In the genomic region with DNA sequence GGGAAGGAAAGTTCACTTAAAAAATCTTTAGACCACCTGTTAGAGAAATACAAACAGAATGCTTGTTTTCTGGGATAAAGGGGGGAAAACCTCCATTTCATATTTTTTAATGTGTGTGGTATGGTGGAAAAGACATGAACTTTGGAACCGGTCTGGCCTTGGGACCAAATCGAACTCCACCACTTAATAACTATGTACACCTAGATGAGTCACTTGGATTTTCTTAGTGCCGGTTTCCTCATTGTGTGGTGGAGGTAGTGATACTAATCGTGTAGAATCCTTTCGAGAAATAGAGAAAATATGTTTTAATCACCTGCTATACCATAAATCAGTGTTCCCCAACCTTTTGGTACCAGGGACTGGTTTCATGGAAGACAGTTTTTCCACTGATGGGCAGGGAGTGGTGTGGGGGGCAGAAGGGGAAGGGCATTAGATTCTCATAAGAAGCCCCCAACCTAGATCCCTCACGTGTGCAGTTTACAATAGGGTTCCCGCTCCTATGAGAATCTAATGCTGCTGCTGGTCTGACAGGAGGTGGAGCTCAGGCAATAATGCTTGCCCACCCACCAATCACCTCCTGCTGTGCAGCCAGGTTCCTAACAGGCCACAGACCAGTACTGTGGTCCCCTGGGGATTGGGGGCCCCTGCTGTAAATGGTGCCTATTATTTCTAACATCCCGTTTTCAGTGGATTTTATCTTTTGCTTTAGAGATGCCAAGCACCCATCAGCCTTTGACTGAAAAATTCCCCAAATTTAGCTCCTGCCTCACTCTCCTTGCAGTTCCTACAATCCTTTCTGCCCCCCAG, we compare ENCODE assay signal across 1 cellular context.
TF ChIP-seq lines count a peak whose summit lies in the region.

No MANE protein-coding gene starts in this region.

TF ChIP-seq in HCT116, 20 proteins besides CTCF, POLR2A, EP300 and RAD21 (continued from another document):
- TF ChIP-seq YY1 (IDR thresholded peaks at IDR 0.05; ENCODE audit: extremely low read depth, insufficient replicate concordance, low read depth, low read length) (no peak), SP1 (IDR thresholded peaks at IDR 0.05; ENCODE audit: low read depth) (peak; percentile 40; the same call in 1 of the 2 replicates), JUND (IDR thresholded peaks at IDR 0.05) (peak; percentile 60)
